Comparison of ENCODE assay signal across 8 cellular contexts in genomic region chr6:151452750-151453427, GRCh38. TPM values are rescaled to one million over a fixed set of nuclear protein-coding genes. Genes with fewer than 3 reads are reported as not detected.
A peak's percentile ranks its signal among the peaks of the same experiment; 100 is the strongest.
DNase-seq lines count a peak whose midpoint lies in the region; ATAC-seq and TF ChIP-seq lines count a peak whose summit lies in the region.

No MANE protein-coding gene starts in this region.

- H3K4me2 ChIP-seq in PC-9: peak overlapping the region; percentile 87

- H2AFZ ChIP-seq in PC-9: peak overlapping the region; percentile 92

- peaks cover 53% of the 10 kb centered on the region for H3K79me2 ChIP-seq in PC-9 (ENCODE audit: low read depth)

- intact Hi-C loops in PC-9 (cut with micrococcal nuclease; ENCODE audit: unreplicated experiment): loop anchor here (1.0 to 10.0 kb wide), 4 partner anchors 63 to 820 kb away; no protein-coding TSS in a partner anchor

- no peak for TF ChIP-seq CTCF in PC-9 (conservative IDR thresholded peaks at IDR 0.05)

- POLR2A ChIA-PET in PC-9 (lab: Charles Lee; ENCODE audit: unreplicated experiment): interaction anchor here (0.7 kb wide), 1 partner anchor 571 kb away, joined by 4 read pairs; no protein-coding TSS in a partner anchor

- ATAC-seq in GM19395 (IDR thresholded peaks at IDR 0.05; ENCODE audit: unreplicated experiment) (no peak), HG02759 (IDR thresholded peaks at IDR 0.05; ENCODE audit: unreplicated experiment) (no peak)

- peak overlapping the region; percentile 83 for H3K4me3 ChIP-seq in PC-9
- H3K4me3 ChIP-seq in duodenal mucosa (ENCODE audit: low read depth in 1 of 2, low read length in 2 of 2): peak overlapping the region; percentile 76 to 84

- CTCF ChIA-PET in PC-9 (lab: Charles Lee): no interaction called here

- no peaks in the 10 kb centered on the region for H3K9me2 ChIP-seq in PC-9 (ENCODE audit: insufficient read depth)

- H3K27ac ChIP-seq in PC-9 (peak overlapping the region; percentile 72), duodenal mucosa (ENCODE audit: low read depth, low read length) (peak overlapping the region; percentile 87)

- H3F3A ChIP-seq in PC-9 (ENCODE audit: insufficient read depth, low read depth): peaks cover 16% of the 10 kb centered on the region; the same call in 1 of the 2 replicates

- H3K27me3 ChIP-seq in PC-9 (ENCODE audit: insufficient read depth, low read depth) (no peaks in the 10 kb centered on the region), duodenal mucosa (ENCODE audit: control insufficient read depth in 1 of 2, insufficient read depth in 2 of 2, low read length in 2 of 2) (no peaks in the 10 kb centered on the region)

- no peaks in the 10 kb centered on the region for H4K20me1 ChIP-seq in PC-9 (ENCODE audit: insufficient read depth)

- peak; percentile 47 for DNase-seq in NCI-H82 (lab: John Stamatoyannopoulos, UW)
- DNase-seq in NCI-H82 treated with DMSO at 0.1 percent for 48 hours (lab: John Stamatoyannopoulos, UW; ENCODE audit: unreplicated experiment): no peak
- DNase-seq in PC-9: peak; percentile 31 to 41
- peak; percentile 31 for DNase-seq in midbrain (lab: John Stamatoyannopoulos, UW)
- no peak for DNase-seq in activated CD4-positive, alpha-beta T cell treated with anti-CD3 and anti-CD28 coated beads for 4 hours

- H3K9me3 ChIP-seq in PC-9 (ENCODE audit: insufficient read depth, low read depth) (no peaks in the 10 kb centered on the region), duodenal mucosa (ENCODE audit: control insufficient read depth in 1 of 2, low read length in 2 of 2) (no peaks in the 10 kb centered on the region)

- H3K4me1 ChIP-seq in PC-9 (replicated peaks; ENCODE audit: insufficient read depth) (peaks cover 13% of the 10 kb centered on the region; the same call in 1 of the 2 replicates), duodenal mucosa (ENCODE audit: control insufficient read depth in 1 of 2, insufficient read depth in 2 of 2, low read length in 2 of 2) (peaks cover 11 to 15% of the 10 kb centered on the region in 2 donors)

- peaks cover 3% of the 10 kb centered on the region for H3K36me3 ChIP-seq in PC-9 (ENCODE audit: low read depth)
- H3K36me3 ChIP-seq in duodenal mucosa (ENCODE audit: control insufficient read depth in 1 of 2, insufficient read depth in 2 of 2, low read length in 2 of 2): peaks cover 3 to 6% of the 10 kb centered on the region in 2 donors

- TSS peak; percentile 41 for BruUV-seq in PC-9 (replicated peaks; lab: Mats Ljungman, UMichigan)

- H3K9ac ChIP-seq in duodenal mucosa (ENCODE audit: low read depth in 1 of 2, low read length in 2 of 2): peak overlapping the region; percentile 67 to 82

RNA-seq across cellular contexts. Expression of gene RMND1, which starts 1.0 kb away (rescaled TPM):
- total RNA-seq in PC-9 (2021): 17.6 and 19.3 TPM in 2 replicates

RNA-seq across cellular contexts. Expression of gene CCDC170, which starts 40.9 kb away (rescaled TPM):
- total RNA-seq in PC-9 (2021): 0.98 and 1.6 TPM in 2 replicates

Comparison
In these comparisons a context has a peak if more than half of its experiments do, and no peak if none do; other contexts are left out.
1. DNase-seq: peak in NCI-H82 (single experiment), PC-9 (2 of 2) and midbrain (single experiment); none in NCI-H82 treated with DMSO at 0.1 percent for 48 hours (single experiment) and activated CD4-positive, alpha-beta T cell treated with anti-CD3 and anti-CD28 coated beads for 4 hours (0 of 2).